ENCODE assay signal across 2 cellular contexts in the genomic region with DNA sequence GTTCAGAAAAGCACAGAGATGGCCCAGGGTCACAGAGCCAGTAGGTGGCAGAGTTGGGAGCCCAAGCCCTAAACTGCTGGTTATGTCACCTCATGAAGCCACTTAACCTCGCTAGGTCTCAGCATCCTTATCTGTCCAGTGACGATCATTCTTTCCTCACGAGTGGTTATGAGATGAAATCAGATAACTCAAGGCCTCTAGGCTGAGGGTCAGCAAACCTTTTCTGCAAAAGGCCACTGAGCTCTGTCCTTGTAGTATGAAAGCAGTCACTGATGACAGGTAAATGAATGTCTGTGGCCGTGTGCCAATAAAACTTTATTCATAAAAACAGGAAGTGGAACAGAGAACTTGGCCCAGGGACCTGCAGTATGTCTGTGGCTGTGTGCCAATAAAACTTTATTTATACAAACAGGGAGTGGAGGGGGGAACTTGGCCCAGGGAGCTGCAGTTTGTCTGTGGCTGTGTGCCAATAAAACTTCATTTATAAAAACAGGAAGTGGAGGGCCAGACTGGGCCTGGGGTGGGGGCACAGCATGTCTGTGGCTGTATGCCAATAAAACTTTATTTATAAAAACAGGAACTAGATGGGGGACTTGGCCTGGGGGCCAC.
TF ChIP-seq lines count a peak whose summit lies in the region.

No MANE protein-coding gene starts in this region.

TF ChIP-seq in IMR-90, 13 proteins besides CTCF, POLR2A, EP300 and RAD21 (continued from another document):
- TF ChIP-seq, protein P1, sequence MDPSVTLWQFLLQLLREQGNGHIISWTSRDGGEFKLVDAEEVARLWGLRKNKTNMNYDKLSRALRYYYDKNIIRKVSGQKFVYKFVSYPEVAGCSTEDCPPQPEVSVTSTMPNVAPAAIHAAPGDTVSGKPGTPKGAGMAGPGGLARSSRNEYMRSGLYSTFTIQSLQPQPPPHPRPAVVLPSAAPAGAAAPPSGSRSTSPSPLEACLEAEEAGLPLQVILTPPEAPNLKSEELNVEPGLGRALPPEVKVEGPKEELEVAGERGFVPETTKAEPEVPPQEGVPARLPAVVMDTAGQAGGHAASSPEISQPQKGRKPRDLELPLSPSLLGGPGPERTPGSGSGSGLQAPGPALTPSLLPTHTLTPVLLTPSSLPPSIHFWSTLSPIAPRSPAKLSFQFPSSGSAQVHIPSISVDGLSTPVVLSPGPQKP (IDR thresholded peaks at IDR 0.05; ENCODE audit: borderline replicate concordance, low read depth, low read length), result no peak
- TF ChIP-seq, protein P2, sequence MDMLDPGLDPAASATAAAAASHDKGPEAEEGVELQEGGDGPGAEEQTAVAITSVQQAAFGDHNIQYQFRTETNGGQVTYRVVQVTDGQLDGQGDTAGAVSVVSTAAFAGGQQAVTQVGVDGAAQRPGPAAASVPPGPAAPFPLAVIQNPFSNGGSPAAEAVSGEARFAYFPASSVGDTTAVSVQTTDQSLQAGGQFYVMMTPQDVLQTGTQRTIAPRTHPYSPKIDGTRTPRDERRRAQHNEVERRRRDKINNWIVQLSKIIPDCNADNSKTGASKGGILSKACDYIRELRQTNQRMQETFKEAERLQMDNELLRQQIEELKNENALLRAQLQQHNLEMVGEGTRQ (IDR thresholded peaks at IDR 0.05; ENCODE audit: low read depth, low read length), result no peak
- TF ChIP-seq MXI1 (IDR thresholded peaks at IDR 0.05; ENCODE audit: borderline replicate concordance, low read depth, low read length) (no peak), CEBPB (IDR thresholded peaks at IDR 0.05; ENCODE audit: low read depth, low read length) (no peak), NFE2L2 (IDR thresholded peaks at IDR 0.05; ENCODE audit: low read depth, low read length) (no peak), CHD1 (IDR thresholded peaks at IDR 0.05; ENCODE audit: low read depth, low read length) (no peak), RFX5 (IDR thresholded peaks at IDR 0.05; ENCODE audit: low read depth, low read length) (no peak), MAZ (IDR thresholded peaks at IDR 0.05; ENCODE audit: borderline replicate concordance, low read depth, low read length) (no peak), RCOR1 (IDR thresholded peaks at IDR 0.05; ENCODE audit: insufficient replicate concordance, low read length) (no peak), FOS (IDR thresholded peaks at IDR 0.05; ENCODE audit: low read depth, low read length) (no peak), MAFK (IDR thresholded peaks at IDR 0.05; ENCODE audit: low read depth, low read length) (no peak)

TF ChIP-seq in liver, 16 proteins besides CTCF, POLR2A, EP300 and RAD21 (continued from another document):
- TF ChIP-seq, protein P3, sequence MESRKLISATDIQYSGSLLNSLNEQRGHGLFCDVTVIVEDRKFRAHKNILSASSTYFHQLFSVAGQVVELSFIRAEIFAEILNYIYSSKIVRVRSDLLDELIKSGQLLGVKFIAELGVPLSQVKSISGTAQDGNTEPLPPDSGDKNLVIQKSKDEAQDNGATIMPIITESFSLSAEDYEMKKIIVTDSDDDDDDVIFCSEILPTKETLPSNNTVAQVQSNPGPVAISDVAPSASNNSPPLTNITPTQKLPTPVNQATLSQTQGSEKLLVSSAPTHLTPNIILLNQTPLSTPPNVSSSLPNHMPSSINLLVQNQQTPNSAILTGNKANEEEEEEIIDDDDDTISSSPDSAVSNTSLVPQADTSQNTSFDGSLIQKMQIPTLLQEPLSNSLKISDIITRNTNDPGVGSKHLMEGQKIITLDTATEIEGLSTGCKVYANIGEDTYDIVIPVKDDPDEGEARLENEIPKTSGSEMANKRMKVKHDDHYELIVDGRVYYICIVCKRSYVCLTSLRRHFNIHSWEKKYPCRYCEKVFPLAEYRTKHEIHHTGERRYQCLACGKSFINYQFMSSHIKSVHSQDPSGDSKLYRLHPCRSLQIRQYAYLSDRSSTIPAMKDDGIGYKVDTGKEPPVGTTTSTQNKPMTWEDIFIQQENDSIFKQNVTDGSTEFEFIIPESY (IDR thresholded peaks at IDR 0.05), result no peak
- TF ChIP-seq HNF4G (IDR thresholded peaks at IDR 0.05) (no peak), FOXA2 (IDR thresholded peaks at IDR 0.05) (no peak), RXRA (IDR thresholded peaks at IDR 0.05) (peak in 1 of 2 donors; percentile 39), TAF1 (conservative IDR thresholded peaks at IDR 0.05) (no peak), JUND (IDR thresholded peaks at IDR 0.05) (no peak), FOXA1 (IDR thresholded peaks at IDR 0.05) (no peak), YY1 (IDR thresholded peaks at IDR 0.05) (no peak), HNF4A (conservative IDR thresholded peaks at IDR 0.05) (peak in 1 of 2 donors; percentile 31)
- TF ChIP-seq, protein P4, sequence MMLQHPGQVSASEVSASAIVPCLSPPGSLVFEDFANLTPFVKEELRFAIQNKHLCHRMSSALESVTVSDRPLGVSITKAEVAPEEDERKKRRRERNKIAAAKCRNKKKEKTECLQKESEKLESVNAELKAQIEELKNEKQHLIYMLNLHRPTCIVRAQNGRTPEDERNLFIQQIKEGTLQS (IDR thresholded peaks at IDR 0.05), result no peak
- TF ChIP-seq, protein P5, sequence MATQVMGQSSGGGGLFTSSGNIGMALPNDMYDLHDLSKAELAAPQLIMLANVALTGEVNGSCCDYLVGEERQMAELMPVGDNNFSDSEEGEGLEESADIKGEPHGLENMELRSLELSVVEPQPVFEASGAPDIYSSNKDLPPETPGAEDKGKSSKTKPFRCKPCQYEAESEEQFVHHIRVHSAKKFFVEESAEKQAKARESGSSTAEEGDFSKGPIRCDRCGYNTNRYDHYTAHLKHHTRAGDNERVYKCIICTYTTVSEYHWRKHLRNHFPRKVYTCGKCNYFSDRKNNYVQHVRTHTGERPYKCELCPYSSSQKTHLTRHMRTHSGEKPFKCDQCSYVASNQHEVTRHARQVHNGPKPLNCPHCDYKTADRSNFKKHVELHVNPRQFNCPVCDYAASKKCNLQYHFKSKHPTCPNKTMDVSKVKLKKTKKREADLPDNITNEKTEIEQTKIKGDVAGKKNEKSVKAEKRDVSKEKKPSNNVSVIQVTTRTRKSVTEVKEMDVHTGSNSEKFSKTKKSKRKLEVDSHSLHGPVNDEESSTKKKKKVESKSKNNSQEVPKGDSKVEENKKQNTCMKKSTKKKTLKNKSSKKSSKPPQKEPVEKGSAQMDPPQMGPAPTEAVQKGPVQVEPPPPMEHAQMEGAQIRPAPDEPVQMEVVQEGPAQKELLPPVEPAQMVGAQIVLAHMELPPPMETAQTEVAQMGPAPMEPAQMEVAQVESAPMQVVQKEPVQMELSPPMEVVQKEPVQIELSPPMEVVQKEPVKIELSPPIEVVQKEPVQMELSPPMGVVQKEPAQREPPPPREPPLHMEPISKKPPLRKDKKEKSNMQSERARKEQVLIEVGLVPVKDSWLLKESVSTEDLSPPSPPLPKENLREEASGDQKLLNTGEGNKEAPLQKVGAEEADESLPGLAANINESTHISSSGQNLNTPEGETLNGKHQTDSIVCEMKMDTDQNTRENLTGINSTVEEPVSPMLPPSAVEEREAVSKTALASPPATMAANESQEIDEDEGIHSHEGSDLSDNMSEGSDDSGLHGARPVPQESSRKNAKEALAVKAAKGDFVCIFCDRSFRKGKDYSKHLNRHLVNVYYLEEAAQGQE (IDR thresholded peaks at IDR 0.05), result no peak
- TF ChIP-seq, protein P6, sequence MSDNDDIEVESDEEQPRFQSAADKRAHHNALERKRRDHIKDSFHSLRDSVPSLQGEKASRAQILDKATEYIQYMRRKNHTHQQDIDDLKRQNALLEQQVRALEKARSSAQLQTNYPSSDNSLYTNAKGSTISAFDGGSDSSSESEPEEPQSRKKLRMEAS (IDR thresholded peaks at IDR 0.05), result no peak
